In the genomic region with DNA sequence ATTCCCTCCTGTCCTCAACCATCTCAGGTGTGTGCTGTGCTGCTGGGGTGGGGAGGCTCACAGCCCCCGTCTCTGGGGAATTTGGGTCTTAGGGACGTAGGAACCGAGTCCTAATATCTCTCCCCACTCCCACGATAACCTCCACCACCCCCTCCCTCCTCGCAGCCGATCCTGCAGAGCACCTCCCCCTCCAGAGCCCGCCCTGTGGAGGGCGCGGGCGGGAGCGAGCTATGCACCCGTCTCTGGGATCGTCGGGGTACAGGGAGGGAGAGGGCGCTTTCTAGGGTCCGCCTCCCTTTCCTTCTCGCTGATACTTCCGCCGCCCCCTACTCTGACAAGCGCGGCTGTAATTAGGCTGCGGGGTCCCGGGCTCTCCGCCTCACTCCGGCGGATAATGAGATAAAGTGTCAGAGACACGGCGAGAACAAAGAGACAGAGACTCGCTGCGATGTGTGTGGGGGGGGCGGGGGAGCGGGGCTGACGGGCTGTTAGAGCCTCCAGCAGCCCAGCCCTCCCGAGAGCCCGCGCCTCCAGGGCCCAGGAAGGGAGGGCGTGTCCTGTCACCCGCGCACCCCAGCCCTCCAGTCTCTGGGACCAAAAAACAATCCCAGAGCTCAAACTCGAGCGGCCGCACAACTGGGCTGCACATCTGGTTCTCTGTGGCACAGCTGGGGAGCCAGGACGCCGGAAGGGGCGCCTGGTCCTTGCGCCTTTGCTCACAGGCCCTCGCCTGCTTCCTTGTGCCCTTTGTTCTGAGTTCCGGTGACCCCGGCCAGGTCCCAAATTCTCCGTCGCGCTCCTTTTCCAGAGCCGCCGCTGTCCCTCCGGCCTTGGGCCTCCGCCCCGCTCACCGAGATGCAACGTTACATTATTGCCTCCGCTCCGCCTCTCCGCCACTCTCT, we compare ENCODE assay signal across 9 cellular contexts. TPM values are rescaled to one million over a fixed set of nuclear protein-coding genes. Genes with fewer than 3 reads are reported as not detected.
A peak's percentile ranks its signal among the peaks of the same experiment; 100 is the strongest.
DNase-seq lines count a peak whose midpoint lies in the region; ATAC-seq, FAIRE-seq and TF ChIP-seq lines count a peak whose summit lies in the region.
"Had no signal": no experiment of that assay in that cellular context is flagged by ENCODE, and none has a peak within 500 bp of the region (broad histone marks: within the 10 kb centered on the region; RNA-seq: fewer than 3 reads in every experiment).

No MANE protein-coding gene starts in this region.

- H3K9me3 ChIP-seq in thymus (ENCODE audit: control insufficient read depth): no peaks in the 10 kb centered on the region
- no peaks in the 10 kb centered on the region for H3K9me3 ChIP-seq in kidney (ENCODE audit: control insufficient read depth in 1 of 2, low read length in 2 of 2)

- DNase-seq in DMS79 (lab: John Stamatoyannopoulos, UW) (peak; percentile 24), Kasumi-1 (lab: John Stamatoyannopoulos, UW) (peak; percentile 33 to 42), kidney epithelial cell (ENCODE audit: low read depth) (no peak), kidney (no peak), NCI-H524 treated with DMSO at 0.1 percent for 48 hours (lab: John Stamatoyannopoulos, UW) (no peak)

- H3K27me3 ChIP-seq in kidney epithelial cell (ENCODE audit: control insufficient read depth, insufficient read depth, low read length) (peaks cover 80% of the 10 kb centered on the region), thymus (ENCODE audit: control insufficient read depth, insufficient read depth) (peaks cover 83% of the 10 kb centered on the region)

- intact Hi-C loops in kidney (cut with DNase I): no loop called here

- H3K36me3 Mint-ChIP-seq in activated naive CD8-positive, alpha-beta T cell: peaks cover 9% of the 10 kb centered on the region

- WGBS in thymus: 6% methylated on average over 62 of the region's 62 CpGs

- H3K36me3 ChIP-seq in kidney epithelial cell (ENCODE audit: control insufficient read depth, insufficient read depth, low read length) (peaks cover 1% of the 10 kb centered on the region), thymus (ENCODE audit: control insufficient read depth, insufficient read depth) (peaks cover 27% of the 10 kb centered on the region), kidney (ENCODE audit: control insufficient read depth in 1 of 2, insufficient read depth in 2 of 2, low read length in 2 of 2) (peaks cover 4 to 12% of the 10 kb centered on the region in 2 donors)

- peak overlapping the region; percentile 26 for H3K4me3 ChIP-seq in kidney epithelial cell (ENCODE audit: low read depth, low read length)
- peak overlapping the region; percentile 28 for H3K4me3 ChIP-seq in thymus (ENCODE audit: low read length)
- H3K4me3 ChIP-seq in kidney (ENCODE audit: low read length in 2 of 2): peak overlapping the region in 1 of 2 donors; percentile 37

- peak overlapping the region; percentile 91 for H3K4me3 Mint-ChIP-seq in activated naive CD8-positive, alpha-beta T cell

- H3K27ac ChIP-seq in thymus (ENCODE audit: low read depth): no peak overlapping the region
- no peak overlapping the region for H3K27ac ChIP-seq in kidney (ENCODE audit: low read depth in 2 of 2, low read length in 2 of 2)

- peak overlapping the region; percentile 78 for H3K27ac Mint-ChIP-seq in activated naive CD8-positive, alpha-beta T cell

- peaks cover 19% of the 10 kb centered on the region for H3K27me3 Mint-ChIP-seq in activated naive CD8-positive, alpha-beta T cell

- peaks cover 59% of the 10 kb centered on the region for H3K4me1 Mint-ChIP-seq in activated naive CD8-positive, alpha-beta T cell (ENCODE audit: low read depth)

- no peak for FAIRE-seq in kidney (lab: Jason Lieb, UNC)

- ATAC-seq in GM21825 (IDR thresholded peaks at IDR 0.05; ENCODE audit: unreplicated experiment): no peak

- TF ChIP-seq CTCF in kidney epithelial cell (IDR thresholded peaks at IDR 0.05; ENCODE audit: insufficient read depth, low read length, poor library complexity, severe bottlenecking) (no peak), kidney (IDR thresholded peaks at IDR 0.05; ENCODE audit: borderline replicate concordance, extremely low read depth, insufficient read depth) (no peak)

- no peaks in the 10 kb centered on the region for H3K9me3 Mint-ChIP-seq in activated naive CD8-positive, alpha-beta T cell (ENCODE audit: low read depth)

- no peak overlapping the region for H3K9ac ChIP-seq in kidney (ENCODE audit: low read length in 2 of 2)

- H3K4me1 ChIP-seq in thymus (ENCODE audit: control insufficient read depth, insufficient read depth, low read length) (peaks cover 33% of the 10 kb centered on the region), kidney (ENCODE audit: control insufficient read depth in 1 of 2, insufficient read depth in 1 of 2, low read depth in 1 of 2, low read length in 2 of 2) (peaks cover 4 to 32% of the 10 kb centered on the region in 2 donors)

RNA-seq across cellular contexts. Expression of a gene that starts 8.7 kb away (rescaled TPM):
- total RNA-seq in kidney epithelial cell: 490 and 536 TPM in 2 replicates
- 37.0 TPM for polyA plus RNA-seq in thymus
- 70.1 TPM for total RNA-seq in kidney
- 49.3 TPM for polyA plus RNA-seq in kidney (ENCODE audit: insufficient read depth, low read depth, low replicate concordance)

RNA-seq across cellular contexts. Expression of a gene that starts 12.8 kb away (rescaled TPM):
- total RNA-seq in kidney epithelial cell: 0.71 TPM in 1 of 2 replicates, not detected in the other
- 12.3 TPM for polyA plus RNA-seq in thymus
- 3.1 TPM for total RNA-seq in kidney
- polyA plus RNA-seq in kidney (ENCODE audit: insufficient read depth, low read depth, low replicate concordance): 1.5 TPM

RNA-seq across cellular contexts. Expression of a gene that starts 21.6 kb away (rescaled TPM):
- 3.1 and 5.9 TPM in 2 replicates for total RNA-seq in kidney epithelial cell
- polyA plus RNA-seq in thymus: 0.16 TPM
- total RNA-seq in kidney: 0.16 TPM
- polyA plus RNA-seq in kidney (ENCODE audit: insufficient read depth, low read depth, low replicate concordance): 0.71 TPM
- total RNA-seq: liver had no signal

Comparison
In these comparisons a context has a peak if more than half of its experiments do, and no peak if none do; other contexts are left out.
1. DNase-seq: peak in DMS79 (single experiment) and Kasumi-1 (2 of 2); none in kidney epithelial cell (single experiment), kidney (single experiment) and NCI-H524 treated with DMSO at 0.1 percent for 48 hours (single experiment).